In genomic region chr15:51335538-51335961, GRCh38 we compare ENCODE assay signal across 11 cellular contexts. TPM values are rescaled to one million over a fixed set of nuclear protein-coding genes. Genes with fewer than 3 reads are reported as not detected.
A peak's percentile ranks its signal among the peaks of the same experiment; 100 is the strongest.
DNase-seq lines count a peak whose midpoint lies in the region; ATAC-seq and TF ChIP-seq lines count a peak whose summit lies in the region.
"Had no signal": no experiment of that assay in that cellular context is flagged by ENCODE, and none has a peak within 500 bp of the region (broad histone marks: within the 10 kb centered on the region; RNA-seq: fewer than 3 reads in every experiment).

No MANE protein-coding gene starts in this region.

- H3K4me3 ChIP-seq in ascending aorta (no peak overlapping the region), Karpas-422 (ENCODE audit: low read length) (no peak overlapping the region)

- H4K20me1 ChIP-seq in Karpas-422 (ENCODE audit: insufficient read depth, low read depth, low read length) = no peaks in the 10 kb centered on the region

- peak overlapping the region; percentile 62 to 77 for H3K27ac ChIP-seq in ascending aorta
- H3K27ac ChIP-seq in Karpas-422 (ENCODE audit: low read length) = no peak overlapping the region
- H3K27ac ChIP-seq: parathyroid adenoma had no signal

- no peak overlapping the region for H3K4me2 ChIP-seq in Karpas-422 (ENCODE audit: low read depth, low read length, poor library complexity, severe bottlenecking)

- H3K4me1 ChIP-seq in ascending aorta = peaks cover 16 to 40% of the 10 kb centered on the region in 2 donors
- H3K4me1 ChIP-seq in Karpas-422 (ENCODE audit: low read length) = no peaks in the 10 kb centered on the region; the same call in 1 of the 2 replicates
- H3K4me1 ChIP-seq: parathyroid adenoma had no signal

- no peaks in the 10 kb centered on the region for H3K36me3 ChIP-seq in ascending aorta
- no peaks in the 10 kb centered on the region for H3K36me3 ChIP-seq in Karpas-422 (ENCODE audit: insufficient read depth, low read length)

- ATAC-seq in GM21381 (IDR thresholded peaks at IDR 0.05; ENCODE audit: unreplicated experiment) = peak; percentile 84
- ATAC-seq in HG03342 (IDR thresholded peaks at IDR 0.05; ENCODE audit: unreplicated experiment) = peak; percentile 79
- no peak for ATAC-seq in sciatic nerve

- no peak overlapping the region for H2AFZ ChIP-seq in Karpas-422 (ENCODE audit: low read length)
- H2AFZ ChIP-seq: parathyroid adenoma had no signal

- in situ Hi-C loops in GM13977 (cut with MboI; ENCODE audit: low pct_unique_long_range_greater_than_20kb, low sequenced_read_pairs, unreplicated experiment) = no loop called here

- no peaks in the 10 kb centered on the region for H3K79me2 ChIP-seq in Karpas-422 (ENCODE audit: low read length)
- H3K79me2 ChIP-seq: parathyroid adenoma had no signal

- H3K9me3 ChIP-seq in ascending aorta (no peaks in the 10 kb centered on the region), Karpas-422 (ENCODE audit: low read length) (no peaks in the 10 kb centered on the region)

- TF ChIP-seq CTCF in GM13977 (IDR thresholded peaks at IDR 0.05; ENCODE audit: extremely low read depth, insufficient read depth, missing control alignments) = no peak
- no peak for TF ChIP-seq CTCF in ascending aorta (IDR thresholded peaks at IDR 0.05)

- no peak overlapping the region for H3K9ac ChIP-seq in Karpas-422 (ENCODE audit: low read length)
- H3K9ac ChIP-seq: parathyroid adenoma had no signal

- H3K9me2 ChIP-seq in Karpas-422 (replicated peaks; ENCODE audit: insufficient read depth, low read length) = no peaks in the 10 kb centered on the region

- intact Hi-C loops in ascending aorta (cut with DNase I) (loop anchor here (5.0 kb wide), 2 partner anchors 47 to 173 kb away; no protein-coding TSS in a partner anchor), sciatic nerve (cut with DNase I) (no loop called here)

- DNase-seq in GM13977 (ENCODE audit: low spot score) (peak; percentile 50), ascending aorta (ENCODE audit: low spot score in 2 of 2) (no peak), GDM1 (lab: John Stamatoyannopoulos, UW) (no peak), sciatic nerve (ENCODE audit: low spot score) (no peak), occipital lobe (lab: John Stamatoyannopoulos, UW) (no peak), Karpas-422 (no peak)
- DNase-seq: activated CD4-positive, alpha-beta T cell treated with anti-CD3 and anti-CD28 coated beads, Interleukin-2, amount 10 ng/mL, durations not matched to agents 7 days and 5 days; NCI-H1417 had no signal

- H3K27me3 ChIP-seq in ascending aorta = no peaks in the 10 kb centered on the region
- H3K27me3 ChIP-seq in Karpas-422 (ENCODE audit: low read length) = no peaks in the 10 kb centered on the region

RNA-seq across cellular contexts. Expression of gene CYP19A1, which starts 2.8 kb away (rescaled TPM):
- total RNA-seq in ascending aorta (95.7 TPM), sciatic nerve (24.0 TPM), occipital lobe (0.94 TPM)
- total RNA-seq in Karpas-422 (2014; rRNA removed; shearing (Covaris generic); ENCODE audit: low replicate concordance) = 2.2 and 2.4 TPM in 2 replicates
- total RNA-seq: activated CD4-positive, alpha-beta T cell treated with anti-CD3 and anti-CD28 coated beads, Interleukin-2, amount 10 ng/mL, durations not matched to agents 7 days and 5 days had no signal

RNA-seq across cellular contexts. Expression of gene GLDN, which starts 5.9 kb away (rescaled TPM):
- total RNA-seq in ascending aorta (3.4 TPM), sciatic nerve (94.5 TPM), occipital lobe (2.3 TPM)
- not detected in 2 replicates for total RNA-seq in Karpas-422 (2014; rRNA removed; shearing (Covaris generic); ENCODE audit: low replicate concordance)
- total RNA-seq: activated CD4-positive, alpha-beta T cell treated with anti-CD3 and anti-CD28 coated beads, Interleukin-2, amount 10 ng/mL, durations not matched to agents 7 days and 5 days had no signal

Comparison
In these comparisons a context has a peak if more than half of its experiments do, and no peak if none do; other contexts are left out.
1. RNA of gene GLDN, which starts 5.9 kb away (total RNA-seq): 94.5 TPM in sciatic nerve (single experiment); 3.4 TPM in ascending aorta (single experiment), 2.3 TPM in occipital lobe (single experiment) and not detected in Karpas-422; every median in the first group is over 10 times any median in the second.